ENCODE assay signal across 9 cellular contexts in genomic region chr20:38091447-38092216, GRCh38. TPM values are rescaled to one million over a fixed set of nuclear protein-coding genes. Genes with fewer than 3 reads are reported as not detected.
A peak's percentile ranks its signal among the peaks of the same experiment; 100 is the strongest.
DNase-seq lines count a peak whose midpoint lies in the region; ATAC-seq and TF ChIP-seq lines count a peak whose summit lies in the region.
"Had no signal": no experiment of that assay in that cellular context is flagged by ENCODE, and none has a peak within 500 bp of the region (broad histone marks: within the 10 kb centered on the region; RNA-seq: fewer than 3 reads in every experiment).

No MANE protein-coding gene starts in this region.

- no peak for TF ChIP-seq CTCF in cardiac muscle cell (IDR thresholded peaks at IDR 0.05; ENCODE audit: low read depth, low read length)

- H3K9me3 ChIP-seq in cardiac muscle cell (ENCODE audit: low read depth), result no peaks in the 10 kb centered on the region
- H3K9me3 ChIP-seq in GM23248 (ENCODE audit: low read depth), result no peaks in the 10 kb centered on the region

- H3K4me1 Mint-ChIP-seq in stimulated activated memory B cell treated with anti-CD40 and anti-IgM and Interleukin-4, amounts not matched to agents 10 μg/mL and 1 μg/mL and 100 μg/mL, for 72 hours, result peaks cover 74% of the 10 kb centered on the region

- H3K27me3 ChIP-seq in cardiac muscle cell (no peaks in the 10 kb centered on the region), GM23248 (replicated peaks; ENCODE audit: insufficient read depth) (no peaks in the 10 kb centered on the region)

- H3K4me1 ChIP-seq in cardiac muscle cell (ENCODE audit: low read depth), result peaks cover 36% of the 10 kb centered on the region
- peaks cover 27% of the 10 kb centered on the region for H3K4me1 ChIP-seq in GM23248 (ENCODE audit: insufficient read depth)

- H3K79me2 ChIP-seq in GM23248 (ENCODE audit: insufficient read depth), result no peaks in the 10 kb centered on the region

- H3K9me2 ChIP-seq in GM23248 (ENCODE audit: insufficient read depth), result no peaks in the 10 kb centered on the region

- no peaks in the 10 kb centered on the region for H3K27me3 Mint-ChIP-seq in stimulated activated memory B cell treated with anti-CD40 and anti-IgM and Interleukin-4, amounts not matched to agents 10 μg/mL and 1 μg/mL and 100 μg/mL, for 72 hours

- DNase-seq in cardiac muscle cell (ENCODE audit: low read depth in 1 of 2, low spot score in 1 of 2) (no peak), GM23248 (no peak), dedifferentiated amniotic fluid mesenchymal stem cell (ENCODE audit: extremely low spot score) (no peak), islet precursor cell (no peak)
- DNase-seq: SIG-M5 had no signal

- H2AFZ ChIP-seq in GM23248, result no peak overlapping the region

- peaks cover 17% of the 10 kb centered on the region for H3K36me3 ChIP-seq in cardiac muscle cell
- peaks cover 14% of the 10 kb centered on the region; the same call in 1 of the 2 replicates for H3K36me3 ChIP-seq in GM23248 (ENCODE audit: low read depth)

- H3F3A ChIP-seq in GM23248 (ENCODE audit: insufficient read depth), result peaks cover 16% of the 10 kb centered on the region

- H3K27ac Mint-ChIP-seq in stimulated activated memory B cell treated with anti-CD40 and anti-IgM and Interleukin-4, amounts not matched to agents 10 μg/mL and 1 μg/mL and 100 μg/mL, for 72 hours, result peak overlapping the region; percentile 92

- in situ Hi-C loops in GM23248 (cut with MboI), result no loop called here

- peak overlapping the region; percentile 57 for H3K4me3 Mint-ChIP-seq in stimulated activated memory B cell treated with anti-CD40 and anti-IgM and Interleukin-4, amounts not matched to agents 10 μg/mL and 1 μg/mL and 100 μg/mL, for 72 hours

- peaks cover 37% of the 10 kb centered on the region for H3K36me3 Mint-ChIP-seq in stimulated activated memory B cell treated with anti-CD40 and anti-IgM and Interleukin-4, amounts not matched to agents 10 μg/mL and 1 μg/mL and 100 μg/mL, for 72 hours

- no peak overlapping the region for H3K4me2 ChIP-seq in GM23248 (ENCODE audit: unreplicated experiment)

- peak; percentile 52 for ATAC-seq in stimulated activated memory B cell treated with anti-CD40 and anti-IgM and Interleukin-4, amounts not matched to agents 10 μg/mL and 1 μg/mL and 100 μg/mL, for 72 hours
- ATAC-seq in HG03342 (IDR thresholded peaks at IDR 0.05; ENCODE audit: unreplicated experiment), result no peak

- TF ChIP-seq POLR2A in GM19193 (IDR thresholded peaks at IDR 0.05; ENCODE audit: extremely low read depth, insufficient read depth, insufficient read length), result peak; percentile 22
- TF ChIP-seq POLR2A in Raji (IDR thresholded peaks at IDR 0.05; ENCODE audit: insufficient read depth, low read depth, low read length), result peak; percentile 17; the same call in 1 of the 2 replicates

- 89 to 92% methylated on average over 6 of the region's 6 CpGs for WGBS in GM23248 (ENCODE audit: low coverage in 1 of 2, low lambda C conversion rate in 2 of 2, missing lambda C conversion rate in 2 of 2), 2 experiments

- no peak overlapping the region for H3K9ac ChIP-seq in GM23248

- H3K9me3 Mint-ChIP-seq in stimulated activated memory B cell treated with anti-CD40 and anti-IgM and Interleukin-4, amounts not matched to agents 10 μg/mL and 1 μg/mL and 100 μg/mL, for 72 hours, result no peaks in the 10 kb centered on the region

- no peaks in the 10 kb centered on the region for H4K20me1 ChIP-seq in GM23248 (ENCODE audit: insufficient read depth)

- H3K27ac ChIP-seq in cardiac muscle cell, result peak overlapping the region; percentile 100
- H3K27ac ChIP-seq in GM23248, result no peak overlapping the region

- H3K4me3 ChIP-seq in cardiac muscle cell (no peak overlapping the region), GM23248 (no peak overlapping the region)

RNA-seq across cellular contexts. Expression of gene RPRD1B, which starts 58.1 kb away (rescaled TPM):
- total RNA-seq in cardiac muscle cell, result 26.2 and 43.5 TPM in 2 replicates
- polyA plus RNA-seq in cardiac muscle cell (31.0 and 44.5 TPM in 2 replicates), GM23248 (2016; fragmentation: Nextera tagmentation; extraction: Ambion mirVana) (14.4 and 15.6 TPM in 2 replicates)
- 13.5 and 19.6 TPM in 2 replicates for total RNA-seq in GM23248 (2014; rRNA removed; shearing (Covaris generic))

RNA-seq across cellular contexts. Expression of gene TTI1, which starts 58.4 kb away (rescaled TPM):
- 19.0 and 23.0 TPM in 2 replicates for total RNA-seq in cardiac muscle cell
- polyA plus RNA-seq in cardiac muscle cell (23.1 and 32.8 TPM in 2 replicates), GM23248 (2016; fragmentation: Nextera tagmentation; extraction: Ambion mirVana) (12.2 and 13.3 TPM in 2 replicates)
- total RNA-seq in GM23248 (2014; rRNA removed; shearing (Covaris generic)), result 9.9 and 12.1 TPM in 2 replicates
